Comparison of ENCODE assay signal across 8 cellular contexts in the genomic region with DNA sequence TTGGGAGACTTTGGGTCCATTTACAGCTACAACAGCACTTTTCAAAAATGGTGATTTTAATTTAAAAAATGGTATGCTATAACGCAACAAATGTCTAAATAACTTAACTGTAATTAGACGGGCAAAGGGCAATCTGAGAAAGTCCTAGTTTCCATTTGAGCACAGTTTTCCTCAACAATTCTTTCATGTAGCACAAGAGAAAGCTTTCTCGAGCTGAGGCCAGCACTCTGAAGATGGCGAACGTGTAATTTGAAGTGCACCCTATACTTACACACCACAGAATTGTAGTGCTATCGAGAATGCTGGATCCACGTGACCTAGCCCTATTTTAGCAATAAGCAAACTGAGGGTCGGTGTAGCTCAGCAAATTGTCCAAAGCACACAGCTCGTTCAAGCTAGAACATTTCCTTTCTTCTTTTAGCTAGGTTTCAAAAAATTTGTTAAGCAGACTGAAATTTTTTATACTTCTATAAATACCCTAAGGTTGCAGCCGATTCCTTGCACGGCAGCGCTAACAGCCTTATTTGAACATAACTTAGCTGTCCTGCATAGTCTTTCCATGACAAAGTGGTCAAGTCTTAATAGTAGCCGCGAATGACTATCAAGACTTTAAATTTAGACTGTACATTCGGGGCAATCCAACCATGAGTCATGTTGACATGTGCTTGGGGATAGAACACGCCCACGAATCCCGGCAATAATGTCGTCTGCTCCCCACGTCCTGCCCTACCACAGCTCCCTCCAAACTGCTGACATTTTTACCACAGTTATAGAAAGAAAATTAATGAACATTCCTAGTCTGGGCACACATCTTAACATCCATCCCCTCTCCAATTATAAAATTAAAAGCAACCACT. TPM values are rescaled to one million over a fixed set of nuclear protein-coding genes. Genes with fewer than 3 reads are reported as not detected.
DNase-seq lines count a peak whose midpoint lies in the region; ATAC-seq and TF ChIP-seq lines count a peak whose summit lies in the region.

No MANE protein-coding gene starts in this region.

- H3K4me3 ChIP-seq in spleen: peak overlapping the region in 1 of 8 donors; percentile 40

- no peak for ATAC-seq in activated naive CD8-positive, alpha-beta T cell treated with anti-CD3 and anti-CD28 coated beads, Interleukin-2, amount 10 ng/mL, durations not matched to agents 7 days and 5 days (ENCODE audit: low read depth)
- ATAC-seq in left cardiac atrium: peak in 1 of 2 donors; percentile 37

- peaks cover 60% of the 10 kb centered on the region for H3K36me3 Mint-ChIP-seq in T-helper 1 cell treated with Interleukin-12 subunit alpha and Interleukin-12 subunit beta and Interleukin-4 antibody, amounts not matched to agents 30 μg/mL and 1 μg/mL, for 36 hours (ENCODE audit: low read depth)
- peaks cover 42% of the 10 kb centered on the region for H3K36me3 Mint-ChIP-seq in activated naive CD8-positive, alpha-beta T cell treated with anti-CD3 and anti-CD28 coated beads, Interleukin-2, amount 10 ng/mL, durations not matched to agents 7 days and 5 days

- no peaks in the 10 kb centered on the region for H3K9me3 ChIP-seq in spleen

- TF ChIP-seq POLR2A in spleen (IDR thresholded peaks at IDR 0.05): no peak

- peak overlapping the region; percentile 22 for H3K4me3 Mint-ChIP-seq in T-helper 1 cell treated with Interleukin-12 subunit alpha and Interleukin-12 subunit beta and Interleukin-4 antibody, amounts not matched to agents 30 μg/mL and 1 μg/mL, for 36 hours
- H3K4me3 Mint-ChIP-seq in activated naive CD8-positive, alpha-beta T cell treated with anti-CD3 and anti-CD28 coated beads, Interleukin-2, amount 10 ng/mL, durations not matched to agents 7 days and 5 days: peak overlapping the region; percentile 6

- H3K4me1 ChIP-seq in spleen: peaks cover 32 to 75% (median 50%) of the 10 kb centered on the region in 6 donors

- peak overlapping the region; percentile 64 for H3K27ac Mint-ChIP-seq in T-helper 1 cell treated with Interleukin-12 subunit alpha and Interleukin-12 subunit beta and Interleukin-4 antibody, amounts not matched to agents 30 μg/mL and 1 μg/mL, for 36 hours
- H3K27ac Mint-ChIP-seq in activated naive CD8-positive, alpha-beta T cell treated with anti-CD3 and anti-CD28 coated beads, Interleukin-2, amount 10 ng/mL, durations not matched to agents 7 days and 5 days: peak overlapping the region; percentile 62

- peak overlapping the region; percentile 9 to 100 (median 100) for H3K27ac ChIP-seq in spleen

- no peak for DNase-seq in T-helper 1 cell
- DNase-seq in activated naive CD8-positive, alpha-beta T cell treated with anti-CD3 and anti-CD28 coated beads, Interleukin-2, amount 10 ng/mL, durations not matched to agents 7 days and 5 days: no peak
- peak; percentile 57 for DNase-seq in left cardiac atrium
- no peak for DNase-seq in spleen
- DNase-seq in HuH-7 (ENCODE audit: low spot score): no peak
- DNase-seq in NCI-H1694 (lab: John Stamatoyannopoulos, UW): no peak
- DNase-seq in SHP77 (lab: John Stamatoyannopoulos, UW): no peak

- POLR2A ChIA-PET in activated naive CD8-positive, alpha-beta T cell treated with anti-CD3 and anti-CD28 coated beads, Interleukin-2, amount 10 ng/mL, durations not matched to agents 7 days and 5 days (lab: Charles Lee): interaction anchor here (0.7 to 5.0 kb wide), 13 partner anchors 8 to 197 kb away, joined by 3 to 23 read pairs (median 5); a partner anchor contains a TSS

- peaks cover 0 to 64% (median 47%) of the 10 kb centered on the region in 6 donors for H3K36me3 ChIP-seq in spleen

- no peaks in the 10 kb centered on the region for H3K9me3 Mint-ChIP-seq in T-helper 1 cell treated with Interleukin-12 subunit alpha and Interleukin-12 subunit beta and Interleukin-4 antibody, amounts not matched to agents 30 μg/mL and 1 μg/mL, for 36 hours
- H3K9me3 Mint-ChIP-seq in activated naive CD8-positive, alpha-beta T cell treated with anti-CD3 and anti-CD28 coated beads, Interleukin-2, amount 10 ng/mL, durations not matched to agents 7 days and 5 days: peaks cover 1% of the 10 kb centered on the region

- 75 to 85% (median 81%) methylated on average over 20 of the region's 20 CpGs for WGBS in spleen, 5 donors

- TF ChIP-seq CTCF in spleen (IDR thresholded peaks at IDR 0.05 in 8 of 11, conservative IDR thresholded peaks at IDR 0.05 in 3 of 11): no peak

- intact Hi-C loops in left cardiac atrium (cut with DNase I) (no loop called here), spleen (cut with DNase I; ENCODE audit: low total_unique reads) (loop anchor here (10.0 kb wide), 1 partner anchor 540 kb away; no protein-coding TSS in a partner anchor)

- H3K4me1 Mint-ChIP-seq in T-helper 1 cell treated with Interleukin-12 subunit alpha and Interleukin-12 subunit beta and Interleukin-4 antibody, amounts not matched to agents 30 μg/mL and 1 μg/mL, for 36 hours (ENCODE audit: low read depth): peaks cover 49% of the 10 kb centered on the region
- H3K4me1 Mint-ChIP-seq in activated naive CD8-positive, alpha-beta T cell treated with anti-CD3 and anti-CD28 coated beads, Interleukin-2, amount 10 ng/mL, durations not matched to agents 7 days and 5 days: peaks cover 34% of the 10 kb centered on the region

- no peaks in the 10 kb centered on the region for H3K27me3 ChIP-seq in spleen (replicated peaks in 1 of 7)

- no peaks in the 10 kb centered on the region for H3K27me3 Mint-ChIP-seq in T-helper 1 cell treated with Interleukin-12 subunit alpha and Interleukin-12 subunit beta and Interleukin-4 antibody, amounts not matched to agents 30 μg/mL and 1 μg/mL, for 36 hours (ENCODE audit: low read depth)
- no peaks in the 10 kb centered on the region for H3K27me3 Mint-ChIP-seq in activated naive CD8-positive, alpha-beta T cell treated with anti-CD3 and anti-CD28 coated beads, Interleukin-2, amount 10 ng/mL, durations not matched to agents 7 days and 5 days

RNA-seq across cellular contexts. Expression of a gene that starts 10.0 kb away (rescaled TPM):
- 100 to 1,000 TPM; 350 to 352 TPM for total RNA-seq in activated naive CD8-positive, alpha-beta T cell treated with anti-CD3 and anti-CD28 coated beads, Interleukin-2, amount 10 ng/mL, durations not matched to agents 7 days and 5 days
- 10 to 100 TPM; 76.3 to 78.7 TPM for total RNA-seq in left cardiac atrium
- 100 to 1,000 TPM in 5 of 7 donors, 10 to 100 TPM in 2; 65.0 to 211 (median 135) TPM for total RNA-seq in spleen
- polyA plus RNA-seq in spleen: 10 to 100 TPM; 18.8 to 26.6 (median 19.6) TPM
